In the genomic region with DNA sequence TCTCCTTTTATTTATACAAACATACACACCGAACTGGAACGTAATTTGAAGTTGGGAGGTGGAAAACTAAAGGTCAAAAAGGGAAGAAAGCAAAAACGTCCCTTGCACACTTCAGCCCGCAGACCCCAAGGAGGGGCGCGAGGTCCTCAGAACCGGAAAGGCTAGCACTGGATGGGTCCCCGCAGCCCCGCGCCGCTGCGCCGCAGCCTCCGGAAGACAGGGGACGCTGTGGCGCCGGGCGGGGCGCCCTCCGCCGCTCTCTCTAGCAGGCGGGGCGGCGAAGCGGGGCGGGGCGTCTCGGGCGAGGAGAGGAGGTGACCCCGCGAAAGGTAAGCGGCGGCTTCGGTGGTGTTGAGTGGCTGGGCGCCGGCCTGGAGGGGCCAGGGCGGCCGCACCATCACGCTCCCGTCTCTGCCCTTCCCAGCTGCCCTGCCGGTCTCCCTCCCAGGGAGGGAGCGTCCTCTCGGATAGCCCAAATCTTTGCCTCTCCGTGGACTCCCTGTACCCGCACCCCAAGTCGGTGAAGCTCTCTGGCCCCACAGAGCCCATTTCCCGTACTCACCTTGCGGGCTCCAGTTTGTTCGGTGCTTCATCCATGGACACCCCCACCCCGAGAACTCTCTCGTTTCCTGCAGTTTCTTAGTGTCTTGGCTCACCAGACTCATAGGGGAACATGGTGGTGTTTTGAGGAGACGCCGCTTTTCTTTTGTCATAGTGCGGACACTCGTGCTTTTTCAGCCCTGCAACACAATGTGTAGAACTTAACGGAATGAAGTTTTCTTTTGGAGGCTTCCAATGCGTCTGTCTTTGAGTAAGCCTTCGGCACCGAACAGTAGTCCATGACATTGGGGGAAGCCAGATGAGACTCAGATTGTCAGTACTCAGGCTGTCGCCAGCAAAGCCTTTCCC, we compare ENCODE assay signal across 8 cellular contexts. TPM values are rescaled to one million over a fixed set of nuclear protein-coding genes. Genes with fewer than 3 reads are reported as not detected.
DNase-seq lines count a peak whose midpoint lies in the region; ATAC-seq and TF ChIP-seq lines count a peak whose summit lies in the region.

A gene with protein sequence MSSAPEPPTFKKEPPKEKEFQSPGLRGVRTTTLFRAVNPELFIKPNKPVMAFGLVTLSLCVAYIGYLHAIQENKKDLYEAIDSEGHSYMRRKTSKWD (plus strand): TSS at position 285 of the 909 bp plus-strand sequence. CDS start 14,444 bp downstream, outside the sequence.

- H3K4me1 ChIP-seq in iPS-20b (ENCODE audit: insufficient read depth, low read length), result no peaks in the 10 kb centered on the region; the same call in 1 of the 2 replicates

- H3K27ac ChIP-seq in brain microvascular endothelial cell, result no peak within 1 kb of the TSS
- H3K27ac ChIP-seq in iPS-20b (ENCODE audit: low read length), result no peak within 1 kb of the TSS
- peak within 1 kb of the TSS; percentile 28 to 94 (median 83) for H3K27ac ChIP-seq in skin epidermis

- H3K36me3 ChIP-seq in brain microvascular endothelial cell (replicated peaks) (no peaks in the 10 kb centered on the region), iPS-20b (ENCODE audit: insufficient read depth, low read depth, low read length) (no peaks in the 10 kb centered on the region)

- in situ Hi-C loops in brain microvascular endothelial cell (cut with HindIII; ENCODE audit: low pct_ligation_motif_present, low sequenced_read_pairs), result no loop called here

- H3K4me3 ChIP-seq in brain microvascular endothelial cell (ENCODE audit: low read depth, low read length), result peak within 1 kb of the TSS; percentile 92
- peak within 1 kb of the TSS; percentile 91 for H3K4me3 ChIP-seq in iPS-20b (ENCODE audit: low read length)
- peak within 1 kb of the TSS; percentile 78 to 99 (median 89) for H3K4me3 ChIP-seq in skin epidermis

- TF ChIP-seq CTCF in brain microvascular endothelial cell (IDR thresholded peaks at IDR 0.05; ENCODE audit: low read depth, low read length, missing control alignments), result peak; percentile 73

- peak within 1 kb of the TSS; percentile 99 for H3K9ac ChIP-seq in iPS-20b (ENCODE audit: low read depth, low read length)

- H3K9me3 ChIP-seq in iPS-20b (ENCODE audit: insufficient read depth, low read depth, low read length), result no peaks in the 10 kb centered on the region

- ATAC-seq in GM18508 (IDR thresholded peaks at IDR 0.05; ENCODE audit: insufficient read depth, unreplicated experiment), result peak; percentile 86
- ATAC-seq in HG02973 (IDR thresholded peaks at IDR 0.05; ENCODE audit: unreplicated experiment), result peak; percentile 100

- no peaks in the 10 kb centered on the region for H3K27me3 ChIP-seq in brain microvascular endothelial cell (replicated peaks)
- no peaks in the 10 kb centered on the region for H3K27me3 ChIP-seq in iPS-20b (ENCODE audit: insufficient read depth, low read length)

- DNase-seq in A172 (ENCODE audit: low spot score), result peak; percentile 56
- peak; percentile 80 to 84 for DNase-seq in NCI-H2081 (lab: John Stamatoyannopoulos, UW)
- peak; percentile 86 for DNase-seq in UCSD-AML1 (lab: John Stamatoyannopoulos, UW; ENCODE audit: unreplicated experiment)
- peak; percentile 46 for DNase-seq in brain microvascular endothelial cell

RNA-seq across cellular contexts. Expression of the gene that starts here (rescaled TPM):
- 6.4 and 8.7 TPM in 2 replicates for total RNA-seq in A172 (2014; rRNA removed; shearing (Covaris generic))

Comparison
In these comparisons a context has a peak if more than half of its experiments do, and no peak if none do; other contexts are left out.
1. H3K27ac ChIP-seq: peak in skin epidermis (21 of 21); none in brain microvascular endothelial cell (single experiment) and iPS-20b (single experiment).
2. Peak in every context shown above with its lines, with median percentiles within 50 percentile points of each other: DNase-seq and H3K4me3 ChIP-seq.